24 cellular contexts compared by ENCODE assay signal in the genomic region with DNA sequence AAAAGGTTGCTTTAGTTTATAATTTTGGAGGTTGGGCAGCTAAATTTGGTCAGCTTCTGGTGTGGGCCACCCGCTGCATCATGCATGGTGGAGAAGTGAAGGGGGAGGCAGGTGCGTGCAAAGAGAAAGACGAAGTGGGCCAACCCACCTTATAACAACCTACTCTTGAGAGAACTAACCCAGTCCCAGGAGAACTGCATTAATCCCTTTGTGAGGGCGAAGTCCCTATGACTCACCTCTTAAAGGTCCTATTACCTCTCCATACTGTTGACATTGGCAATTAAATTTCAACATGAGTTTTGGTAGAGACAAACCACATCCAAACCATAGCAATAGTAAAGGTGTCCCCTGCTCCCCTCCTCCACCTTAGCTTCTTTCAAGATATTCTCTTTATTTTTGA. TPM values are rescaled to one million over a fixed set of nuclear protein-coding genes. Genes with fewer than 3 reads are reported as not detected.
DNase-seq lines count a peak whose midpoint lies in the region; ATAC-seq and TF ChIP-seq lines count a peak whose summit lies in the region.
"Had no signal": no experiment of that assay in that cellular context is flagged by ENCODE, and none has a peak within 500 bp of the region (broad histone marks: within the 10 kb centered on the region; RNA-seq: fewer than 3 reads in every experiment).

No MANE protein-coding gene starts in this region.

- H3K27me3 ChIP-seq in prostate gland (replicated peaks; ENCODE audit: insufficient read depth) = peaks cover 3% of the 10 kb centered on the region
- H3K27me3 ChIP-seq: ascending aorta, SJSA1 had no signal

- H3K4me1 ChIP-seq in prostate gland (replicated peaks) = no peaks in the 10 kb centered on the region
- H3K4me1 ChIP-seq: ascending aorta, sigmoid colon, SJSA1 had no signal

- TF ChIP-seq POLR2A in prostate gland (IDR thresholded peaks at IDR 0.05) = no peak

- H3K27ac ChIP-seq in prostate gland = no peak overlapping the region
- H3K27ac ChIP-seq: ascending aorta, HL-60, sigmoid colon, SJSA1 had no signal

- DNase-seq in DMS53 treated with DMSO at 0.1 percent for 48 hours (lab: John Stamatoyannopoulos, UW; ENCODE audit: unreplicated experiment) (peak; percentile 96), NCI-H1092 treated with DMSO at 0.1 percent for 48 hours (lab: John Stamatoyannopoulos, UW) (peak; percentile 51), NCI-H510A (lab: John Stamatoyannopoulos, UW) (peak; percentile 76), left colon (no peak), prostate gland (ENCODE audit: low spot score) (no peak), foreskin fibroblast (no peak), SIG-M5 treated with dmso at 0.1 percent for 504 hours (lab: John Stamatoyannopoulos, UW; ENCODE audit: unreplicated experiment) (no peak)
- DNase-seq: activated B cell treated with CpG ODN at 0.5 μM for 24 hours; activated CD8-positive, alpha-beta T cell treated with anti-CD3 and anti-CD28 coated beads for 36 hours; activated naive CD4-positive, alpha-beta T cell treated with anti-CD3 and anti-CD28 coated beads, Interleukin-2, amount 50 U/mL, for 16 hours; activated T-cell treated with anti-CD3 and anti-CD28 coated beads, Interleukin-2, amount 50 U/mL, for 4 hours; CD4-positive, alpha-beta memory T cell; EL; left cardiac atrium; NCI-H1048; NCI-H446 treated with DMSO at 0.1 percent for 48 hours; nucleus accumbens; sigmoid colon; stimulated activated naive CD8-positive, alpha-beta T cell treated with anti-CD3 and anti-CD28 coated beads, Interleukin-15, Interleukin-2, amounts not matched to agents 100 U/mL and 50 U/mL, for 24 hours had no signal

- no peak overlapping the region for H3K4me3 ChIP-seq in prostate gland
- no peak overlapping the region for H3K4me3 ChIP-seq in foreskin fibroblast (ENCODE audit: low read depth in 1 of 2, low read length in 2 of 2)
- H3K4me3 ChIP-seq: ascending aorta, K562, sigmoid colon, SJSA1 had no signal

- no peaks in the 10 kb centered on the region for H3K9me3 ChIP-seq in prostate gland
- H3K9me3 ChIP-seq: ascending aorta, SJSA1 had no signal

- WGBS in prostate gland = 92% methylated on average over 4 of the region's 4 CpGs

- ATAC-seq in left colon (peak; percentile 98), GM19397 (IDR thresholded peaks at IDR 0.05; ENCODE audit: unreplicated experiment) (no peak)
- ATAC-seq: activated CD8-positive, alpha-beta T cell treated with anti-CD3 and anti-CD28 coated beads for 36 hours; activated T-cell treated with anti-CD3 and anti-CD28 coated beads, Interleukin-2, amount 50 U/mL, for 4 hours; K562; left cardiac atrium; stimulated activated naive CD8-positive, alpha-beta T cell treated with anti-CD3 and anti-CD28 coated beads, Interleukin-15, Interleukin-2, amounts not matched to agents 100 U/mL and 50 U/mL, for 24 hours had no signal

- TF ChIP-seq CTCF in prostate gland (IDR thresholded peaks at IDR 0.05) = no peak
- TF ChIP-seq CTCF in foreskin fibroblast (IDR thresholded peaks at IDR 0.05; ENCODE audit: low read depth, low read length) = no peak

- intact Hi-C loops in left colon (cut with DNase I, micrococcal nuclease) = no loop called here
- intact Hi-C loops in prostate gland (cut with DNase I) = no loop called here

- H3K36me3 ChIP-seq in prostate gland = no peaks in the 10 kb centered on the region
- H3K36me3 ChIP-seq: ascending aorta, sigmoid colon, SJSA1 had no signal

RNA-seq across cellular contexts. Expression of gene FGF9, which starts 7.7 kb away (rescaled TPM):
- total RNA-seq in left colon (1 to 10 TPM in 1 of 2 donors, under 1 TPM in 1; 0.61 to 4.5 TPM), prostate gland (1 to 10 TPM in 1 of 2 donors, under 1 TPM in 1; 0.14 to 1.6 TPM)
- total RNA-seq: ascending aorta, K562 had no signal

RNA-seq across cellular contexts. Expression of gene MICU2, which starts 59.2 kb away (rescaled TPM):
- 10 to 100 TPM; 52.3 to 55.2 TPM for total RNA-seq in left colon
- total RNA-seq in prostate gland = 10 to 100 TPM; 56.7 to 90.9 TPM

Comparison
In these comparisons a context has a peak if more than half of its experiments do, and no peak if none do; other contexts are left out.
1. DNase-seq: peak in DMS53 treated with DMSO at 0.1 percent for 48 hours (single experiment), NCI-H1092 treated with DMSO at 0.1 percent for 48 hours (single experiment) and NCI-H510A (single experiment); none in left colon (0 of 2), prostate gland (single experiment), foreskin fibroblast (0 of 2) and SIG-M5 treated with dmso at 0.1 percent for 504 hours (single experiment).